ENCODE assay signal across 22 cellular contexts in genomic region chr20:19761853-19762252, GRCh38. TPM values are rescaled to one million over a fixed set of nuclear protein-coding genes. Genes with fewer than 3 reads are reported as not detected.
A peak's percentile ranks its signal among the peaks of the same experiment; 100 is the strongest.
DNase-seq lines count a peak whose midpoint lies in the region; ATAC-seq and TF ChIP-seq lines count a peak whose summit lies in the region.
"Had no signal": no experiment of that assay in that cellular context is flagged by ENCODE, and none has a peak within 500 bp of the region (broad histone marks: within the 10 kb centered on the region; RNA-seq: fewer than 3 reads in every experiment).

No MANE protein-coding gene starts in this region.

- H3K79me2 ChIP-seq in mammary epithelial cell (ENCODE audit: insufficient read depth, low read length), result no peaks in the 10 kb centered on the region
- H3K79me2 ChIP-seq: parathyroid adenoma had no signal

- TF ChIP-seq POLR2A in breast epithelium (IDR thresholded peaks at IDR 0.05) (no peak), upper lobe of left lung (IDR thresholded peaks at IDR 0.05) (no peak), testis (IDR thresholded peaks at IDR 0.05) (no peak)

- CTCF ChIA-PET in mammary epithelial cell (lab: Charles Lee; ENCODE audit: low non-redundant PET), result no interaction called here

- H3K4me3 ChIP-seq in breast epithelium (no peak overlapping the region), mammary epithelial cell (replicated peaks in 1 of 3; ENCODE audit: insufficient read depth in 1 of 3, low read depth in 2 of 3, low read length in 3 of 3) (no peak overlapping the region), lung (no peak overlapping the region), upper lobe of left lung (no peak overlapping the region), testis (no peak overlapping the region)
- H3K4me3 ChIP-seq: skin epidermis, uterus had no signal

- BruUV-seq in mammary epithelial cell (replicated peaks; lab: Mats Ljungman, UMichigan), result no TSS peak

- H3K27me3 ChIP-seq in breast epithelium (no peaks in the 10 kb centered on the region), mammary epithelial cell (ENCODE audit: insufficient read depth, low read length) (no peaks in the 10 kb centered on the region), lung (ENCODE audit: control insufficient read depth, insufficient read depth) (no peaks in the 10 kb centered on the region), upper lobe of left lung (no peaks in the 10 kb centered on the region), testis (no peaks in the 10 kb centered on the region)
- H3K27me3 ChIP-seq: uterus had no signal

- no peak overlapping the region for H3K9ac ChIP-seq in mammary epithelial cell (ENCODE audit: insufficient read depth, low read length)
- H3K9ac ChIP-seq: parathyroid adenoma had no signal

- H3K27ac ChIP-seq in breast epithelium (peak overlapping the region; percentile 16 to 29), mammary epithelial cell (ENCODE audit: insufficient read depth, low read depth, low read length) (no peak overlapping the region), lung (ENCODE audit: low read depth in 1 of 2, low read length in 1 of 2) (no peak overlapping the region), upper lobe of left lung (peak overlapping the region in 3 of 4 donors; percentile 21 to 37 (median 25)), testis (no peak overlapping the region)
- H3K27ac ChIP-seq: parathyroid adenoma, skin epidermis had no signal

- no peak for TF ChIP-seq CTCF in breast epithelium (IDR thresholded peaks at IDR 0.05)
- no peak for TF ChIP-seq CTCF in mammary epithelial cell (conservative IDR thresholded peaks at IDR 0.05 in 1 of 2, IDR thresholded peaks at IDR 0.05 in 1 of 2; ENCODE audit: extremely low read depth in 1 of 2, insufficient read depth in 1 of 2, low read depth in 1 of 2, low read length in 2 of 2)
- TF ChIP-seq CTCF in lung (IDR thresholded peaks at IDR 0.05; ENCODE audit: control extremely low read depth, extremely low read depth), result no peak
- no peak for TF ChIP-seq CTCF in upper lobe of left lung (IDR thresholded peaks at IDR 0.05)
- no peak for TF ChIP-seq CTCF in testis (IDR thresholded peaks at IDR 0.05)

- H3K36me3 ChIP-seq in breast epithelium (no peaks in the 10 kb centered on the region), mammary epithelial cell (ENCODE audit: insufficient read depth, low read length) (no peaks in the 10 kb centered on the region), lung (ENCODE audit: control insufficient read depth in 2 of 2, insufficient read depth in 2 of 2, low read length in 2 of 2) (no peaks in the 10 kb centered on the region), upper lobe of left lung (no peaks in the 10 kb centered on the region), testis (ENCODE audit: low read depth, missing control alignments) (no peaks in the 10 kb centered on the region)
- H3K36me3 ChIP-seq: uterus had no signal

- 96% methylated on average over 2 of the region's 2 CpGs for WGBS in mammary epithelial cell (ENCODE audit: low coverage, missing lambda C conversion rate)
- WGBS in lung, 2 donors, result 58 to 73% methylated on average over 2 of the region's 2 CpGs
- WGBS in upper lobe of left lung, 2 donors, result 58 to 72% methylated on average over 2 of the region's 2 CpGs
- 71 to 89% methylated on average over 2 of the region's 2 CpGs for WGBS in testis, 2 donors

- H2AFZ ChIP-seq in mammary epithelial cell (ENCODE audit: low read depth, low read length), result no peak overlapping the region
- H2AFZ ChIP-seq: parathyroid adenoma had no signal

- intact Hi-C loops in breast epithelium (cut with DNase I; ENCODE audit: low total_unique reads) (no loop called here), mammary epithelial cell (cut with micrococcal nuclease) (no loop called here), testis (cut with DNase I; ENCODE audit: low total_unique reads) (no loop called here)

- ATAC-seq in lung (ENCODE audit: insufficient read depth, low FRiP score) (no peak), upper lobe of left lung (ENCODE audit: low FRiP score in 2 of 2) (no peak)
- ATAC-seq: activated CD8-positive, alpha-beta T cell treated with anti-CD3 and anti-CD28 coated beads, Interleukin-2, amount 10 ng/mL, durations not matched to agents 7 days and 5 days had no signal

- no peak overlapping the region for H3K4me2 ChIP-seq in mammary epithelial cell (ENCODE audit: insufficient read depth, low read depth, low read length)

- dilution Hi-C loops in mammary epithelial cell (cut with HindIII; ENCODE audit: low sequenced_read_pairs), result loop anchor here (5.0 kb wide), 1 partner anchor 40 kb away; no protein-coding TSS in a partner anchor

- no peak for DNase-seq in breast epithelium (ENCODE audit: low spot score in 2 of 2)
- no peak for DNase-seq in mammary epithelial cell
- DNase-seq in NCI-H345 (lab: John Stamatoyannopoulos, UW), result peak; percentile 56
- peak; percentile 55 for DNase-seq in lung (ENCODE audit: low spot score)
- DNase-seq in upper lobe of left lung, result peak in 1 of 2 donors; percentile 60
- no peak for DNase-seq in NCI-H748 treated with DMSO at 0.1 percent for 48 hours (lab: John Stamatoyannopoulos, UW)
- no peak for DNase-seq in testis
- DNase-seq in NCI-H1417 (lab: John Stamatoyannopoulos, UW), result no peak
- DNase-seq: ACHN; activated CD4-positive, CD25-positive, alpha-beta regulatory T cell; activated CD8-positive, alpha-beta T cell treated with anti-CD3 and anti-CD28 coated beads, Interleukin-2, amount 10 ng/mL, durations not matched to agents 7 days and 5 days; activated naive CD4-positive, alpha-beta T cell treated with anti-CD3 and anti-CD28 coated beads for 36 hours; activated T-cell treated with anti-CD3 and anti-CD28 coated beads, Interleukin-2, amount 50 U/mL, for 24 hours; CD4-positive, CD25-positive, alpha-beta regulatory T cell; endodermal cell; HCEC 1CT; naive B cell; NCI-H1694; NCI-H82; uterus had no signal

- no peaks in the 10 kb centered on the region for H4K20me1 ChIP-seq in mammary epithelial cell (ENCODE audit: insufficient read depth, low read length)

- in situ Hi-C loops in mammary epithelial cell (cut with MboI; ENCODE audit: low sequenced_read_pairs in 2 of 2), result no loop called here

- H3K9me3 ChIP-seq in breast epithelium (no peaks in the 10 kb centered on the region), mammary epithelial cell (replicated peaks; ENCODE audit: insufficient read depth, low read length) (no peaks in the 10 kb centered on the region), lung (ENCODE audit: control insufficient read depth in 2 of 2, insufficient read depth in 1 of 2, low read length in 1 of 2) (peaks cover 0 to 3% of the 10 kb centered on the region in 2 donors), upper lobe of left lung (no peaks in the 10 kb centered on the region), testis (no peaks in the 10 kb centered on the region)
- H3K9me3 ChIP-seq: uterus had no signal

- H3K4me1 ChIP-seq in breast epithelium (peaks cover 0 to 5% of the 10 kb centered on the region in 2 donors), mammary epithelial cell (ENCODE audit: insufficient read depth, low read length) (peaks cover 17% of the 10 kb centered on the region), lung (ENCODE audit: control insufficient read depth in 2 of 2, insufficient read depth in 2 of 2, low read length in 2 of 2) (peaks cover 7 to 14% of the 10 kb centered on the region in 2 donors), upper lobe of left lung (peaks cover 26 to 46% (median 38%) of the 10 kb centered on the region in 4 donors), testis (peaks cover 14% of the 10 kb centered on the region)

- TF ChIP-seq EP300 in upper lobe of left lung (IDR thresholded peaks at IDR 0.05), result no peak

RNA-seq across cellular contexts. Expression of gene RIN2, which starts 3.8 kb away (rescaled TPM):
- total RNA-seq in breast epithelium, result 100 to 1,000 TPM in 2 of 3 donors, 10 to 100 TPM in 1; 82.7 to 114 (median 104) TPM
- total RNA-seq in mammary epithelial cell, result 10 to 100 TPM; 42.2 to 45.2 TPM
- polyA plus RNA-seq in mammary epithelial cell, result 29.1 TPM
- polyA minus RNA-seq in mammary epithelial cell, result 93.5 TPM
- 10 to 100 TPM; 85.0 to 93.3 TPM for total RNA-seq in lung
- 10 to 100 TPM; 13.7 to 44.3 TPM for polyA plus RNA-seq in lung
- 100 to 1,000 TPM in 5 of 6 donors, 10 to 100 TPM in 1; 89.5 to 149 (median 109) TPM for total RNA-seq in upper lobe of left lung
- 10 to 100 TPM; 16.0 to 29.2 TPM for total RNA-seq in testis
- 9.1 TPM for polyA plus RNA-seq in testis (ENCODE audit: insufficient read depth, low read depth, low replicate concordance)
- total RNA-seq: activated CD8-positive, alpha-beta T cell treated with anti-CD3 and anti-CD28 coated beads, Interleukin-2, amount 10 ng/mL, durations not matched to agents 7 days and 5 days; activated naive CD4-positive, alpha-beta T cell treated with anti-CD3 and anti-CD28 coated beads for 36 hours had no signal
- polyA plus RNA-seq: CD4-positive, CD25-positive, alpha-beta regulatory T cell had no signal

Comparison
In these comparisons a context has a peak if more than half of its experiments do, and no peak if none do; other contexts are left out.
1. H3K27ac ChIP-seq: peak in breast epithelium (2 of 2) and upper lobe of left lung (3 of 4); none in mammary epithelial cell (single experiment), lung (0 of 2) and testis (0 of 2).
2. DNase-seq: peak in NCI-H345 (single experiment) and lung (single experiment); none in breast epithelium (0 of 2), mammary epithelial cell (single experiment), NCI-H748 treated with DMSO at 0.1 percent for 48 hours (single experiment), testis (single experiment) and NCI-H1417 (0 of 3).